In genomic region chr6:2381872-2382661, GRCh38 we compare ENCODE assay signal across 15 cellular contexts.
DNase-seq lines count a peak whose midpoint lies in the region; ATAC-seq, FAIRE-seq and TF ChIP-seq lines count a peak whose summit lies in the region.
"Had no signal": no experiment of that assay in that cellular context is flagged by ENCODE, and none has a peak within 500 bp of the region (broad histone marks: within the 10 kb centered on the region; RNA-seq: fewer than 3 reads in every experiment).

No MANE protein-coding gene starts in this region.

- ATAC-seq in lower lobe of right lung (no peak), GM18861 (IDR thresholded peaks at IDR 0.05; ENCODE audit: unreplicated experiment) (no peak)
- ATAC-seq: A549, GM12878, HCT116, PC-3 had no signal

- no peaks in the 10 kb centered on the region for H4K20me1 ChIP-seq in endothelial cell of umbilical vein (replicated peaks; ENCODE audit: control insufficient read depth, extremely low read depth, insufficient read depth, low read length)

- no peaks in the 10 kb centered on the region for H3K9me3 ChIP-seq in HEK293 (ENCODE audit: control insufficient read depth, insufficient read depth, low read depth, low read length)
- no peaks in the 10 kb centered on the region for H3K9me3 ChIP-seq in endothelial cell of umbilical vein (replicated peaks; ENCODE audit: control insufficient read depth, insufficient read depth, low read length)
- H3K9me3 ChIP-seq in lower lobe of right lung, result no peaks in the 10 kb centered on the region
- no peaks in the 10 kb centered on the region for H3K9me3 ChIP-seq in stomach
- H3K9me3 ChIP-seq: A549 had no signal

- H3K4me2 ChIP-seq in endothelial cell of umbilical vein (ENCODE audit: insufficient read depth, low read length), result no peak overlapping the region
- H3K4me2 ChIP-seq: A549 had no signal

- TF ChIP-seq CTCF in HEK293 (tag by site-specific recombination; IDR thresholded peaks at IDR 0.05) (no peak), endothelial cell of umbilical vein (IDR thresholded peaks at IDR 0.05; ENCODE audit: extremely low read depth in 1 of 2, insufficient read depth in 1 of 2, low read depth in 1 of 2, low read length in 2 of 2) (no peak), lower lobe of right lung (IDR thresholded peaks at IDR 0.05) (no peak), stomach (IDR thresholded peaks at IDR 0.05) (no peak)

- no peak overlapping the region for H3K9ac ChIP-seq in endothelial cell of umbilical vein (replicated peaks; ENCODE audit: extremely low read depth, insufficient read depth, low read length)

- H3K4me3 ChIP-seq in HEK293 (ENCODE audit: low read depth, low read length), result no peak overlapping the region
- H3K4me3 ChIP-seq in endothelial cell of umbilical vein (replicated peaks in 1 of 3; ENCODE audit: insufficient read depth in 1 of 3, low read depth in 1 of 3, low read length in 3 of 3), result no peak overlapping the region
- peak overlapping the region; percentile 6 for H3K4me3 ChIP-seq in lower lobe of right lung
- H3K4me3 ChIP-seq in stomach, result peak overlapping the region; percentile 12 to 31 (median 26)
- H3K4me3 ChIP-seq: A549, GM12878 had no signal

- no peaks in the 10 kb centered on the region for H3K79me2 ChIP-seq in endothelial cell of umbilical vein (ENCODE audit: control insufficient read depth, insufficient read depth, low read length)

- CTCF ChIA-PET in HEK293 (lab: Yijun Ruan, JAX), result no interaction called here
- CTCF ChIA-PET in endothelial cell of umbilical vein (lab: Charles Lee), result interaction anchor here (0.7 kb wide), 1 partner anchor 106 kb away, joined by 3 read pairs; no protein-coding TSS in a partner anchor

- 24 to 47% (median 36%) methylated on average over 18 of the region's 18 CpGs for WGBS in stomach, 5 donors

- DNase-seq in endothelial cell of umbilical vein (ENCODE audit: low read depth, low spot score), result peak; percentile 3
- no peak for DNase-seq in lower lobe of right lung
- DNase-seq in stomach, result peak; percentile 55
- no peak for DNase-seq in Kasumi-1 (lab: John Stamatoyannopoulos, UW)
- no peak for DNase-seq in activated naive CD4-positive, alpha-beta T cell treated with anti-CD3 and anti-CD28 coated beads, Interleukin-2, amount 50 U/mL, for 16 hours
- DNase-seq: KBM-7, NCI-H1092 treated with DMSO at 0.1 percent for 48 hours, NCI-H1694 treated with DMSO at 0.1 percent for 48 hours, PC-3 had no signal

- H3K36me3 ChIP-seq in HEK293 (ENCODE audit: control insufficient read depth in 2 of 2, insufficient read depth in 1 of 2, low read length in 2 of 2), result no peaks in the 10 kb centered on the region
- H3K36me3 ChIP-seq in endothelial cell of umbilical vein (ENCODE audit: control insufficient read depth in 2 of 2, extremely low read depth in 1 of 2, insufficient read depth in 2 of 2, low read length in 2 of 2), result no peaks in the 10 kb centered on the region
- no peaks in the 10 kb centered on the region for H3K36me3 ChIP-seq in lower lobe of right lung
- no peaks in the 10 kb centered on the region for H3K36me3 ChIP-seq in stomach

- FAIRE-seq in endothelial cell of umbilical vein (lab: Jason Lieb, UNC), result no peak
- FAIRE-seq: A549, GM12878, GM18507 had no signal

- peaks cover 7% of the 10 kb centered on the region for H3K4me1 ChIP-seq in HEK293 (ENCODE audit: control insufficient read depth, insufficient read depth, low read length)
- H3K4me1 ChIP-seq in endothelial cell of umbilical vein (ENCODE audit: control insufficient read depth, extremely low read depth, insufficient read depth, low read length), result peaks cover 15% of the 10 kb centered on the region
- no peaks in the 10 kb centered on the region for H3K4me1 ChIP-seq in lower lobe of right lung
- peaks cover 0 to 15% (median 5%) of the 10 kb centered on the region in 4 donors for H3K4me1 ChIP-seq in stomach

- H3K27ac ChIP-seq in HEK293 (ENCODE audit: extremely low read depth, low read depth, low read length) (no peak overlapping the region), endothelial cell of umbilical vein (ENCODE audit: insufficient read depth, low read depth, low read length) (no peak overlapping the region), lower lobe of right lung (peak overlapping the region; percentile 12), stomach (peak overlapping the region; percentile 68 to 80 (median 71))
- H3K27ac ChIP-seq: A549 had no signal

- intact Hi-C loops in endothelial cell of umbilical vein (cut with micrococcal nuclease) (no loop called here), lower lobe of right lung (cut with DNase I) (no loop called here), stomach (cut with DNase I; ENCODE audit: low total_unique reads) (no loop called here)

- no peak for TF ChIP-seq EP300 in stomach (IDR thresholded peaks at IDR 0.05)

- H3K27me3 ChIP-seq in endothelial cell of umbilical vein (ENCODE audit: control insufficient read depth in 2 of 2, insufficient read depth in 2 of 2, low read length in 2 of 2) (no peaks in the 10 kb centered on the region), lower lobe of right lung (ENCODE audit: low read depth) (no peaks in the 10 kb centered on the region), stomach (no peaks in the 10 kb centered on the region)

- peak overlapping the region; percentile 50 for H2AFZ ChIP-seq in endothelial cell of umbilical vein (ENCODE audit: low read depth, low read length)

- no peak for TF ChIP-seq POLR2A in endothelial cell of umbilical vein (IDR thresholded peaks at IDR 0.05; ENCODE audit: low read depth, low read length)
- no peak for TF ChIP-seq POLR2A in stomach (IDR thresholded peaks at IDR 0.05)

- dilution Hi-C loops in endothelial cell of umbilical vein (cut with MboI; ENCODE audit: extremely low pct_ligation_motif_present, low sequenced_read_pairs), result no loop called here

- BruUV-seq in endothelial cell of umbilical vein (replicated peaks; lab: Mats Ljungman, UMichigan), result no TSS peak

- H3K9me1 ChIP-seq in endothelial cell of umbilical vein (replicated peaks; ENCODE audit: control insufficient read depth, extremely low read depth, insufficient read depth, low read length), result no peaks in the 10 kb centered on the region

- POLR2A ChIA-PET in HEK293 (lab: Yijun Ruan, JAX), result no interaction called here
- POLR2A ChIA-PET in endothelial cell of umbilical vein (lab: Charles Lee), result no interaction called here

TF ChIP-seq in HEK293, 187 proteins besides CTCF, POLR2A, EP300 and RAD21 (continues in another document):
- no peak for TF ChIP-seq ZBTB11 (tag by site-specific recombination; conservative IDR thresholded peaks at IDR 0.05; ENCODE audit: low read depth)
- no peak for TF ChIP-seq KLF8 (tag by site-specific recombination; IDR thresholded peaks at IDR 0.05)

TF ChIP-seq in endothelial cell of umbilical vein, 7 proteins besides CTCF, POLR2A, EP300 and RAD21:
- TF ChIP-seq EZH2 (IDR thresholded peaks at IDR 0.05; ENCODE audit: borderline replicate concordance, low read depth, low read length, severe bottlenecking), result no peak
- no peak for TF ChIP-seq FOS (IDR thresholded peaks at IDR 0.05; ENCODE audit: borderline replicate concordance, insufficient read depth, low read length)
- no peak for TF ChIP-seq GATA2 (IDR thresholded peaks at IDR 0.05; ENCODE audit: insufficient read depth, insufficient read length, low read depth, low read length)
- TF ChIP-seq, protein P1, sequence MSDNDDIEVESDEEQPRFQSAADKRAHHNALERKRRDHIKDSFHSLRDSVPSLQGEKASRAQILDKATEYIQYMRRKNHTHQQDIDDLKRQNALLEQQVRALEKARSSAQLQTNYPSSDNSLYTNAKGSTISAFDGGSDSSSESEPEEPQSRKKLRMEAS (IDR thresholded peaks at IDR 0.05; ENCODE audit: insufficient read depth, insufficient read length), result no peak
- no peak for TF ChIP-seq POLR2AphosphoS5 (IDR thresholded peaks at IDR 0.05; ENCODE audit: insufficient read depth, low read depth, low read length)
- TF ChIP-seq MYC (IDR thresholded peaks at IDR 0.05; ENCODE audit: low read depth, low read length), result no peak
- TF ChIP-seq JUN (IDR thresholded peaks at IDR 0.05; ENCODE audit: borderline replicate concordance, insufficient read depth, insufficient read length, low read depth), result no peak

Comparison
In these comparisons a context has a peak if more than half of its experiments do, and no peak if none do; other contexts are left out.
1. H3K27ac ChIP-seq: peak in lower lobe of right lung (single experiment) and stomach (5 of 5); none in HEK293 (single experiment) and endothelial cell of umbilical vein (single experiment).
2. H3K4me3 ChIP-seq: peak in lower lobe of right lung (single experiment) and stomach (4 of 4); none in HEK293 (single experiment) and endothelial cell of umbilical vein (0 of 3).
3. DNase-seq: peak in endothelial cell of umbilical vein (single experiment) and stomach (single experiment); none in lower lobe of right lung (single experiment), Kasumi-1 (0 of 2) and activated naive CD4-positive, alpha-beta T cell treated with anti-CD3 and anti-CD28 coated beads, Interleukin-2, amount 50 U/mL, for 16 hours (single experiment).